In genomic region chr17:43927101-43927935, GRCh38 we compare ENCODE assay signal across 9 cellular contexts. TPM values are rescaled to one million over a fixed set of nuclear protein-coding genes. Genes with fewer than 3 reads are reported as not detected.
DNase-seq lines count a peak whose midpoint lies in the region; ATAC-seq, FAIRE-seq and TF ChIP-seq lines count a peak whose summit lies in the region.
"Had no signal": no experiment of that assay in that cellular context is flagged by ENCODE, and none has a peak within 500 bp of the region (broad histone marks: within the 10 kb centered on the region; RNA-seq: fewer than 3 reads in every experiment).

No MANE protein-coding gene starts in this region.

- CTCF ChIA-PET in activated CD8-positive, alpha-beta T cell treated with anti-CD3 and anti-CD28 coated beads for 36 hours (lab: Charles Lee): interaction anchor here (0.6 to 4.7 kb wide), 6 partner anchors 9 to 48 kb away, joined by 3 to 20 read pairs (median 3); no protein-coding TSS in a partner anchor

- H3K27me3 ChIP-seq in cardiac muscle cell: peaks cover 22% of the 10 kb centered on the region

- H3K4me1 Mint-ChIP-seq in activated CD8-positive, alpha-beta T cell treated with anti-CD3 and anti-CD28 coated beads for 36 hours (ENCODE audit: low read depth): peaks cover 26% of the 10 kb centered on the region

- no peaks in the 10 kb centered on the region for H3K36me3 ChIP-seq in cardiac muscle cell

- FAIRE-seq in D721Med (lab: Jason Lieb, UNC): no peak
- FAIRE-seq: frontal cortex had no signal

- peak overlapping the region; percentile 12 for H3K4me3 ChIP-seq in cardiac muscle cell

- no peaks in the 10 kb centered on the region for H3K36me3 Mint-ChIP-seq in activated CD8-positive, alpha-beta T cell treated with anti-CD3 and anti-CD28 coated beads for 36 hours (ENCODE audit: low read depth)

- H3K27me3 Mint-ChIP-seq in activated CD8-positive, alpha-beta T cell treated with anti-CD3 and anti-CD28 coated beads for 36 hours: no peaks in the 10 kb centered on the region

- H3K4me1 ChIP-seq in cardiac muscle cell (ENCODE audit: low read depth): no peaks in the 10 kb centered on the region

- peak overlapping the region; percentile 69 for H3K27ac Mint-ChIP-seq in activated CD8-positive, alpha-beta T cell treated with anti-CD3 and anti-CD28 coated beads for 36 hours

- TF ChIP-seq CTCF in D721Med (IDR thresholded peaks at IDR 0.05; ENCODE audit: insufficient read depth, missing control alignments): no peak
- TF ChIP-seq CTCF in activated CD8-positive, alpha-beta T cell treated with anti-CD3 and anti-CD28 coated beads for 36 hours (IDR thresholded peaks at IDR 0.05): no peak
- no peak for TF ChIP-seq CTCF in cardiac muscle cell (IDR thresholded peaks at IDR 0.05; ENCODE audit: low read depth, low read length)

- no peak overlapping the region for H3K27ac ChIP-seq in cardiac muscle cell

- POLR2A ChIA-PET in activated CD8-positive, alpha-beta T cell treated with anti-CD3 and anti-CD28 coated beads for 36 hours (lab: Charles Lee): no interaction called here

- intact Hi-C loops in activated CD8-positive, alpha-beta T cell treated with anti-CD3 and anti-CD28 coated beads for 36 hours (cut with micrococcal nuclease): no loop called here

- H3K9me3 ChIP-seq in cardiac muscle cell (ENCODE audit: low read depth): no peaks in the 10 kb centered on the region

- no peaks in the 10 kb centered on the region for H3K9me3 Mint-ChIP-seq in activated CD8-positive, alpha-beta T cell treated with anti-CD3 and anti-CD28 coated beads for 36 hours

- DNase-seq in D721Med (ENCODE audit: insufficient read length, low spot score) (peak; percentile 50), cardiac muscle cell (ENCODE audit: low read depth in 1 of 2, low spot score in 1 of 2) (no peak), retina (peak; percentile 59), GM19240 (ENCODE audit: insufficient read length, low spot score) (no peak), NCI-H1694 treated with DMSO at 0.1 percent for 48 hours (lab: John Stamatoyannopoulos, UW) (no peak)
- DNase-seq in activated CD8-positive, alpha-beta T cell treated with anti-CD3 and anti-CD28 coated beads for 36 hours: peak; percentile 63

- ATAC-seq in activated CD8-positive, alpha-beta T cell treated with anti-CD3 and anti-CD28 coated beads for 36 hours: peak; percentile 60
- ATAC-seq in HG02623 (IDR thresholded peaks at IDR 0.05; ENCODE audit: unreplicated experiment): no peak
- ATAC-seq in GM21717 (IDR thresholded peaks at IDR 0.05; ENCODE audit: unreplicated experiment): no peak

- H3K4me3 Mint-ChIP-seq in activated CD8-positive, alpha-beta T cell treated with anti-CD3 and anti-CD28 coated beads for 36 hours: peak overlapping the region; percentile 70

RNA-seq across cellular contexts. Expression of gene PPY, which starts 15.0 kb away (rescaled TPM):
- not detected for total RNA-seq in activated CD8-positive, alpha-beta T cell treated with anti-CD3 and anti-CD28 coated beads for 36 hours
- not detected in 2 replicates for total RNA-seq in cardiac muscle cell
- polyA plus RNA-seq in cardiac muscle cell: not detected in 2 replicates
- total RNA-seq: frontal cortex had no signal

RNA-seq across cellular contexts. Expression of gene MPP2, which starts 20.0 kb away (rescaled TPM):
- 1 to 10 TPM; 6.0 TPM for total RNA-seq in activated CD8-positive, alpha-beta T cell treated with anti-CD3 and anti-CD28 coated beads for 36 hours
- 25.0 and 25.4 TPM in 2 replicates for total RNA-seq in cardiac muscle cell
- polyA plus RNA-seq in cardiac muscle cell: 17.2 and 23.4 TPM in 2 replicates

RNA-seq across cellular contexts. Expression of gene PYY, which starts 26.4 kb away (rescaled TPM):
- under 1 TPM in 1 of 2 experiments, not detected in 1; 0.29 TPM for total RNA-seq in activated CD8-positive, alpha-beta T cell treated with anti-CD3 and anti-CD28 coated beads for 36 hours
- not detected in 2 replicates for total RNA-seq in cardiac muscle cell
- 0.77 TPM in 1 of 2 replicates, not detected in the other for polyA plus RNA-seq in cardiac muscle cell
- total RNA-seq: frontal cortex had no signal

Comparison
In these comparisons a context has a peak if more than half of its experiments do, and no peak if none do; other contexts are left out.
1. DNase-seq: peak in D721Med (single experiment), activated CD8-positive, alpha-beta T cell treated with anti-CD3 and anti-CD28 coated beads for 36 hours (single experiment) and retina (single experiment); none in cardiac muscle cell (0 of 2), GM19240 (single experiment) and NCI-H1694 treated with DMSO at 0.1 percent for 48 hours (single experiment).